Comparison of ENCODE assay signal across 8 cellular contexts in genomic region chr10:77582710-77583115, GRCh38. TPM values are rescaled to one million over a fixed set of nuclear protein-coding genes. Genes with fewer than 3 reads are reported as not detected.
DNase-seq lines count a peak whose midpoint lies in the region; ATAC-seq, FAIRE-seq and TF ChIP-seq lines count a peak whose summit lies in the region.

No MANE protein-coding gene starts in this region.

- H3K4me3 ChIP-seq in endothelial cell of umbilical vein (replicated peaks in 1 of 3; ENCODE audit: insufficient read depth in 1 of 3, low read depth in 1 of 3, low read length in 3 of 3) (no peak overlapping the region), small intestine (ENCODE audit: low read depth in 1 of 2, low read length in 2 of 2) (no peak overlapping the region)

- H3K27ac ChIP-seq in endothelial cell of umbilical vein (ENCODE audit: insufficient read depth, low read depth, low read length) (no peak overlapping the region), small intestine (ENCODE audit: low read depth in 1 of 2, low read length in 1 of 2) (no peak overlapping the region)

- POLR2A ChIA-PET in endothelial cell of umbilical vein (lab: Charles Lee), result no interaction called here

- TF ChIP-seq CTCF in endothelial cell of umbilical vein (IDR thresholded peaks at IDR 0.05; ENCODE audit: extremely low read depth in 1 of 2, insufficient read depth in 1 of 2, low read depth in 1 of 2, low read length in 2 of 2), result no peak

- no peak for TF ChIP-seq POLR2A in endothelial cell of umbilical vein (IDR thresholded peaks at IDR 0.05; ENCODE audit: low read depth, low read length)

- FAIRE-seq in endothelial cell of umbilical vein (lab: Jason Lieb, UNC) (no peak), small intestine (lab: Jason Lieb, UNC) (no peak)

- H3K27me3 ChIP-seq in endothelial cell of umbilical vein (ENCODE audit: control insufficient read depth in 2 of 2, insufficient read depth in 2 of 2, low read length in 2 of 2) (peaks cover 2 to 4% of the 10 kb centered on the region in 2 experiments), small intestine (ENCODE audit: control insufficient read depth in 2 of 2, insufficient read depth in 2 of 2, low read length in 2 of 2) (no peaks in the 10 kb centered on the region)

- no peak overlapping the region for H2AFZ ChIP-seq in endothelial cell of umbilical vein (ENCODE audit: low read depth, low read length)

- H3K4me1 ChIP-seq in endothelial cell of umbilical vein (ENCODE audit: control insufficient read depth, extremely low read depth, insufficient read depth, low read length) (peaks cover 2% of the 10 kb centered on the region), small intestine (ENCODE audit: control insufficient read depth in 2 of 2, insufficient read depth in 1 of 2, low read depth in 1 of 2, low read length in 1 of 2) (no peaks in the 10 kb centered on the region)

- CTCF ChIA-PET in endothelial cell of umbilical vein (lab: Charles Lee), result interaction anchor here (0.9 kb wide), 1 partner anchor 27 kb away, joined by 3 read pairs; no protein-coding TSS in a partner anchor

- intact Hi-C loops in endothelial cell of umbilical vein (cut with micrococcal nuclease), result no loop called here

- H3K9me1 ChIP-seq in endothelial cell of umbilical vein (replicated peaks; ENCODE audit: control insufficient read depth, extremely low read depth, insufficient read depth, low read length), result no peaks in the 10 kb centered on the region

- BruUV-seq in endothelial cell of umbilical vein (replicated peaks; lab: Mats Ljungman, UMichigan), result no TSS peak

- no peak overlapping the region for H3K9ac ChIP-seq in endothelial cell of umbilical vein (replicated peaks; ENCODE audit: extremely low read depth, insufficient read depth, low read length)

- no peaks in the 10 kb centered on the region for H3K79me2 ChIP-seq in endothelial cell of umbilical vein (ENCODE audit: control insufficient read depth, insufficient read depth, low read length)

- H3K9me3 ChIP-seq in endothelial cell of umbilical vein (replicated peaks; ENCODE audit: control insufficient read depth, insufficient read depth, low read length), result no peaks in the 10 kb centered on the region
- H3K9me3 ChIP-seq in small intestine (ENCODE audit: control insufficient read depth, low read depth), result no peaks in the 10 kb centered on the region

- dilution Hi-C loops in endothelial cell of umbilical vein (cut with MboI; ENCODE audit: extremely low pct_ligation_motif_present, low sequenced_read_pairs), result no loop called here

- WGBS in small intestine, 3 donors, result 65 to 80% (median 79%) methylated on average over 4 of the region's 4 CpGs

- no peak overlapping the region for H3K4me2 ChIP-seq in endothelial cell of umbilical vein (ENCODE audit: insufficient read depth, low read length)

- ATAC-seq in GM18868 (IDR thresholded peaks at IDR 0.05; ENCODE audit: unreplicated experiment), result no peak

- no peaks in the 10 kb centered on the region for H4K20me1 ChIP-seq in endothelial cell of umbilical vein (replicated peaks; ENCODE audit: control insufficient read depth, extremely low read depth, insufficient read depth, low read length)

- H3K36me3 ChIP-seq in endothelial cell of umbilical vein (ENCODE audit: control insufficient read depth in 2 of 2, extremely low read depth in 1 of 2, insufficient read depth in 2 of 2, low read length in 2 of 2) (no peaks in the 10 kb centered on the region), small intestine (ENCODE audit: control insufficient read depth in 2 of 2, insufficient read depth in 2 of 2, low read length in 2 of 2) (no peaks in the 10 kb centered on the region)

- DNase-seq in SIG-M5 treated with dmso at 0.1 percent for 504 hours (lab: John Stamatoyannopoulos, UW; ENCODE audit: unreplicated experiment), result peak; percentile 33
- DNase-seq in SIG-M5 (lab: John Stamatoyannopoulos, UW), result no peak
- peak; percentile 85 for DNase-seq in OCI-M1 (lab: John Stamatoyannopoulos, UW)
- DNase-seq in endothelial cell of umbilical vein (ENCODE audit: low read depth, low spot score), result no peak
- DNase-seq in small intestine, result peak; percentile 21
- no peak for DNase-seq in NCI-H524 (lab: John Stamatoyannopoulos, UW)
- no peak for DNase-seq in DMS79 treated with DMSO at 0.1 percent for 48 hours (lab: John Stamatoyannopoulos, UW)

TF ChIP-seq in endothelial cell of umbilical vein, 7 proteins besides CTCF, POLR2A, EP300 and RAD21:
- TF ChIP-seq EZH2 (IDR thresholded peaks at IDR 0.05; ENCODE audit: borderline replicate concordance, low read depth, low read length, severe bottlenecking) (no peak), POLR2AphosphoS5 (IDR thresholded peaks at IDR 0.05; ENCODE audit: insufficient read depth, low read depth, low read length) (no peak), FOS (IDR thresholded peaks at IDR 0.05; ENCODE audit: borderline replicate concordance, insufficient read depth, low read length) (peak; percentile 25), MAX (IDR thresholded peaks at IDR 0.05; ENCODE audit: insufficient read depth, insufficient read length) (no peak), GATA2 (IDR thresholded peaks at IDR 0.05; ENCODE audit: insufficient read depth, insufficient read length, low read depth, low read length) (no peak), MYC (IDR thresholded peaks at IDR 0.05; ENCODE audit: low read depth, low read length) (no peak), JUN (IDR thresholded peaks at IDR 0.05; ENCODE audit: borderline replicate concordance, insufficient read depth, insufficient read length, low read depth) (no peak)

RNA-seq across cellular contexts. Expression of gene KCNMA1, which starts 54.9 kb away (rescaled TPM):
- 0.44 and 0.82 TPM in 2 replicates for total RNA-seq in endothelial cell of umbilical vein
- polyA plus RNA-seq in endothelial cell of umbilical vein (0.10 and 0.14 TPM in 2 replicates), small intestine (1 to 10 TPM; 2.7 to 8.6 (median 6.9) TPM)
- 0.09 and 0.10 TPM in 2 replicates for polyA plus RNA-seq in endothelial cell of umbilical vein (2011; cell fraction: cytosol; rRNA removed)
- 0.14 and 0.87 TPM in 2 replicates for polyA plus RNA-seq in endothelial cell of umbilical vein (2011; cell fraction: nucleus; rRNA removed)
- 2.0 and 3.4 TPM in 2 replicates for polyA plus RNA-seq in endothelial cell of umbilical vein (2012)
- 0.45 and 0.63 TPM in 2 replicates for polyA minus RNA-seq in endothelial cell of umbilical vein
- not detected for polyA minus RNA-seq in endothelial cell of umbilical vein (2011; cell fraction: cytosol; rRNA and poly(A)+ RNA removed)
- polyA minus RNA-seq in endothelial cell of umbilical vein (2011; cell fraction: nucleus; rRNA and poly(A)+ RNA removed), result 0.63 and 2.0 TPM in 2 replicates

Comparison
In these comparisons a context has a peak if more than half of its experiments do, and no peak if none do; other contexts are left out.
1. DNase-seq: peak in SIG-M5 treated with dmso at 0.1 percent for 504 hours (single experiment), OCI-M1 (single experiment) and small intestine (single experiment); none in SIG-M5 (single experiment), endothelial cell of umbilical vein (single experiment), NCI-H524 (0 of 2) and DMS79 treated with DMSO at 0.1 percent for 48 hours (single experiment).